ENCODE assay signal across 19 cellular contexts in genomic region chr12:2924019-2924418, GRCh38. TPM values are rescaled to one million over a fixed set of nuclear protein-coding genes. Genes with fewer than 3 reads are reported as not detected.
DNase-seq lines count a peak whose midpoint lies in the region; ATAC-seq and TF ChIP-seq lines count a peak whose summit lies in the region.
"Had no signal": no experiment of that assay in that cellular context is flagged by ENCODE, and none has a peak within 500 bp of the region (broad histone marks: within the 10 kb centered on the region; RNA-seq: fewer than 3 reads in every experiment).

No MANE protein-coding gene starts in this region.

- H3K27me3 ChIP-seq in MG63, result no peaks in the 10 kb centered on the region
- H3K27me3 ChIP-seq in SK-N-SH (ENCODE audit: insufficient read depth), result no peaks in the 10 kb centered on the region
- H3K27me3 ChIP-seq: body of pancreas, SJSA1 had no signal

- POLR2A ChIA-PET in SK-N-SH (lab: Yijun Ruan, JAX), result no interaction called here

- peaks cover 20% of the 10 kb centered on the region; the same call in 1 of the 2 replicates for H3K79me2 ChIP-seq in SK-N-SH (ENCODE audit: insufficient read depth)

- no peak for ATAC-seq in HG03457 (IDR thresholded peaks at IDR 0.05; ENCODE audit: unreplicated experiment)
- ATAC-seq: body of pancreas, WTC11 had no signal

- H3K4me3 ChIP-seq in MG63 (no peak overlapping the region), epithelial cell of esophagus (ENCODE audit: low read length) (no peak overlapping the region), SK-N-SH (ENCODE audit: low read depth in 2 of 2, low read length in 1 of 2) (no peak overlapping the region)
- H3K4me3 ChIP-seq: body of pancreas, SJSA1 had no signal

- peak; percentile 36 for DNase-seq in ELR (ENCODE audit: low read depth)
- DNase-seq in MG63, result peak; percentile 52
- DNase-seq in epithelial cell of esophagus (ENCODE audit: low read depth), result peak; percentile 21
- peak; percentile 29 to 36 for DNase-seq in lung microvascular endothelial cell (ENCODE audit: low read depth in 2 of 2)
- no peak for DNase-seq in SK-N-SH
- no peak for DNase-seq in NCI-H774 (lab: John Stamatoyannopoulos, UW)
- DNase-seq in AG20443 (ENCODE audit: low spot score), result no peak
- DNase-seq: activated T-cell treated with anti-CD3 and anti-CD28 coated beads, Interleukin-2, amount 50 U/mL, for 48 hours; body of pancreas; dermis blood vessel endothelial cell; NCI-H1694; NCI-H524; T-helper 2 cell had no signal

- H4K20me1 ChIP-seq in SK-N-SH (ENCODE audit: insufficient read depth), result peaks cover 3% of the 10 kb centered on the region; the same call in 1 of the 2 replicates

- peaks cover 6% of the 10 kb centered on the region for H3F3A ChIP-seq in SK-N-SH (replicated peaks; ENCODE audit: insufficient read depth)

- H3K27ac ChIP-seq in SK-N-SH (ENCODE audit: low read depth in 2 of 2, low read length in 1 of 2), result no peak overlapping the region
- H3K27ac ChIP-seq: body of pancreas, C4-2B, epithelial cell of prostate, SJSA1 had no signal

- TF ChIP-seq EP300 in SK-N-SH (IDR thresholded peaks at IDR 0.05; ENCODE audit: borderline replicate concordance in 1 of 2, low read depth in 1 of 2, low read length in 1 of 2), result no peak

- no peak for TF ChIP-seq RAD21 in SK-N-SH (IDR thresholded peaks at IDR 0.05; ENCODE audit: low read length)

- no peak for TF ChIP-seq CTCF in epithelial cell of esophagus (IDR thresholded peaks at IDR 0.05; ENCODE audit: insufficient read depth, low read depth, low read length, missing control alignments)
- no peak for TF ChIP-seq CTCF in SK-N-SH (IDR thresholded peaks at IDR 0.05)

- WGBS in SK-N-SH (ENCODE audit: low lambda C conversion rate), result 98% methylated on average over 3 of the region's 3 CpGs

- CTCF ChIA-PET in SK-N-SH (lab: Yijun Ruan, JAX), result interaction anchor here (0.7 to 1.0 kb wide), 2 partner anchors 39 to 110 kb away, joined by 5 read pairs; no protein-coding TSS in a partner anchor

- H3K9me2 ChIP-seq in SK-N-SH, result no peaks in the 10 kb centered on the region

- H3K9me3 ChIP-seq in MG63 (no peaks in the 10 kb centered on the region), SK-N-SH (no peaks in the 10 kb centered on the region)
- H3K9me3 ChIP-seq: body of pancreas, SJSA1 had no signal

- H3K4me2 ChIP-seq in SK-N-SH, result no peak overlapping the region

- H3K36me3 ChIP-seq in MG63 (peaks cover 40% of the 10 kb centered on the region), SK-N-SH (replicated peaks in 1 of 2; ENCODE audit: control insufficient read depth in 1 of 2, insufficient read depth in 2 of 2, low read length in 1 of 2) (peaks cover 5 to 58% of the 10 kb centered on the region in 2 experiments)

- H3K9ac ChIP-seq in SK-N-SH, result no peak overlapping the region

- peaks cover 0 to 5% of the 10 kb centered on the region in 2 experiments; a peak in 1 of 4 replicates for H3K4me1 ChIP-seq in SK-N-SH (ENCODE audit: control insufficient read depth in 1 of 2, insufficient read depth in 2 of 2, low read depth in 1 of 2, low read length in 1 of 2)
- H3K4me1 ChIP-seq: body of pancreas had no signal

- H2AFZ ChIP-seq in SK-N-SH (ENCODE audit: low read depth), result no peak overlapping the region

TF ChIP-seq in SK-N-SH, 30 proteins besides CTCF, POLR2A, EP300 and RAD21:
- TF ChIP-seq MEF2A (IDR thresholded peaks at IDR 0.05; ENCODE audit: borderline replicate concordance, low read depth), result no peak
- no peak for TF ChIP-seq EZH2phosphoT487 (IDR thresholded peaks at IDR 0.05; ENCODE audit: borderline replicate concordance, low read depth)
- no peak for TF ChIP-seq IRF3 (IDR thresholded peaks at IDR 0.05; ENCODE audit: low read depth, low read length)
- no peak for TF ChIP-seq JUND (IDR thresholded peaks at IDR 0.05)
- no peak for TF ChIP-seq USF1 (IDR thresholded peaks at IDR 0.05; ENCODE audit: borderline replicate concordance, low read depth)
- no peak for TF ChIP-seq ELF1 (IDR thresholded peaks at IDR 0.05)
- no peak for TF ChIP-seq FOSL2 (IDR thresholded peaks at IDR 0.05; ENCODE audit: borderline replicate concordance, low read depth)
- no peak for TF ChIP-seq TCF12 (IDR thresholded peaks at IDR 0.05)
- no peak for TF ChIP-seq RFX5 (IDR thresholded peaks at IDR 0.05; ENCODE audit: low read length)

RNA-seq across cellular contexts. Expression of gene TULP3, which starts 33.3 kb away (rescaled TPM):
- total RNA-seq in MG63 (2014; rRNA removed; shearing (Covaris generic); ENCODE audit: low replicate concordance), result 20.3 and 21.1 TPM in 2 replicates
- 15.9 and 18.3 TPM in 2 replicates for total RNA-seq in lung microvascular endothelial cell
- polyA plus RNA-seq in SK-N-SH (2012; rRNA removed), result 22.6 and 24.0 TPM in 2 replicates
- 19.2 and 19.4 TPM in 2 replicates for polyA plus RNA-seq in SK-N-SH (2012; cell fraction: cytosol; rRNA removed)
- polyA plus RNA-seq in SK-N-SH (2012; cell fraction: nucleus; rRNA removed), result 31.6 and 33.6 TPM in 2 replicates

RNA-seq across cellular contexts. Expression of gene TEAD4, which starts 35.2 kb away (rescaled TPM):
- total RNA-seq in MG63 (2014; rRNA removed; shearing (Covaris generic); ENCODE audit: low replicate concordance), result 3.3 and 30.8 TPM in 2 replicates
- 18.3 and 19.2 TPM in 2 replicates for total RNA-seq in lung microvascular endothelial cell
- polyA plus RNA-seq in SK-N-SH (2012; rRNA removed), result 21.1 and 27.1 TPM in 2 replicates
- polyA plus RNA-seq in SK-N-SH (2012; cell fraction: cytosol; rRNA removed), result 14.2 and 18.4 TPM in 2 replicates
- 37.3 and 49.2 TPM in 2 replicates for polyA plus RNA-seq in SK-N-SH (2012; cell fraction: nucleus; rRNA removed)
- total RNA-seq: OCI-LY7 had no signal

RNA-seq across cellular contexts. Expression of gene RHNO1, which starts 47.0 kb away (rescaled TPM):
- 51.2 and 52.8 TPM in 2 replicates for total RNA-seq in MG63 (2014; rRNA removed; shearing (Covaris generic); ENCODE audit: low replicate concordance)
- 17.1 and 17.9 TPM in 2 replicates for total RNA-seq in lung microvascular endothelial cell
- polyA plus RNA-seq in SK-N-SH (2012; rRNA removed), result 28.9 and 39.5 TPM in 2 replicates
- 37.0 and 39.2 TPM in 2 replicates for polyA plus RNA-seq in SK-N-SH (2012; cell fraction: cytosol; rRNA removed)
- polyA plus RNA-seq in SK-N-SH (2012; cell fraction: nucleus; rRNA removed), result 8.5 and 11.7 TPM in 2 replicates

RNA-seq across cellular contexts. Expression of gene FOXM1, which starts 47.0 kb away (rescaled TPM):
- total RNA-seq in MG63 (2014; rRNA removed; shearing (Covaris generic); ENCODE audit: low replicate concordance), result 24.5 and 30.9 TPM in 2 replicates
- 1.6 and 3.7 TPM in 2 replicates for total RNA-seq in lung microvascular endothelial cell
- polyA plus RNA-seq in SK-N-SH (2012; rRNA removed), result 17.0 and 29.9 TPM in 2 replicates
- 18.1 and 29.2 TPM in 2 replicates for polyA plus RNA-seq in SK-N-SH (2012; cell fraction: cytosol; rRNA removed)
- polyA plus RNA-seq in SK-N-SH (2012; cell fraction: nucleus; rRNA removed), result 29.4 and 33.4 TPM in 2 replicates

Comparison
In these comparisons a context has a peak if more than half of its experiments do, and no peak if none do; other contexts are left out.
1. DNase-seq: peak in ELR (single experiment), MG63 (single experiment), epithelial cell of esophagus (single experiment) and lung microvascular endothelial cell (2 of 2); none in SK-N-SH (single experiment), NCI-H774 (single experiment) and AG20443 (single experiment).